In genomic region chr15:78501857-78502256, GRCh38 we compare ENCODE assay signal across 37 cellular contexts.
"Had no signal": no experiment of that assay in that cellular context is flagged by ENCODE, and none has a peak within 500 bp of the region (broad histone marks: within the 10 kb centered on the region; RNA-seq: fewer than 3 reads in every experiment).

No MANE protein-coding gene starts in this region.

- H3K4me3 Mint-ChIP-seq: activated B cell treated with CpG ODN at 0.5 μM for 24 hours; activated CD4-positive, alpha-beta memory T cell treated with anti-CD3 and anti-CD28 coated beads, Interleukin-2, amount 10 ng/mL, durations not matched to agents 7 days and 5 days; activated CD4-positive, alpha-beta T cell treated with anti-CD3 and anti-CD28 coated beads, Interleukin-2, amount 10 ng/mL, durations not matched to agents 24 days and 14 days; activated CD8-positive, alpha-beta memory T cell treated with anti-CD3 and anti-CD28 coated beads, Interleukin-2, amount 10 ng/mL, durations not matched to agents 7 days and 5 days; activated CD8-positive, alpha-beta T cell treated with anti-CD3 and anti-CD28 coated beads, Interleukin-2, amount 10 ng/mL, durations not matched to agents 7 days and 5 days; activated naive CD4-positive, alpha-beta T cell treated with anti-CD3 and anti-CD28 coated beads, Interleukin-2, amount 10 ng/mL, durations not matched to agents 7 days and 5 days; activated naive CD4-positive, alpha-beta T cell treated with anti-CD3 and anti-CD28 coated beads, Interleukin-2, amount 50 U/mL, for 24 hours; activated naive CD8-positive, alpha-beta T cell; activated naive CD8-positive, alpha-beta T cell treated with anti-CD3 and anti-CD28 coated beads, Interleukin-2, amount 10 ng/mL, durations not matched to agents 7 days and 5 days; activated naive CD8-positive, alpha-beta T cell treated with anti-CD3 and anti-CD28 coated beads, Interleukin-2, amount 50 U/mL, for 24 hours; activated T-cell treated with anti-CD3 and anti-CD28 coated beads, Interleukin-2, amount 50 U/mL, for 4 hours; brain; central memory CD8-positive, alpha-beta T cell; T-helper 1 cell treated with Interleukin-12 subunit alpha and Interleukin-12 subunit beta and Interleukin-4 antibody, amounts not matched to agents 30 μg/mL and 1 μg/mL, for 36 hours; T-helper 2 cell treated with Interferon-gamma antibody and Interleukin-4, amounts not matched to agents 5 μg/mL and 100 μg/mL, for 36 hours had no signal

- H3K27me3 Mint-ChIP-seq: activated CD4-positive, alpha-beta T cell treated with anti-CD3 and anti-CD28 coated beads, Interleukin-2, amount 10 ng/mL, durations not matched to agents 24 days and 14 days; activated CD8-positive, alpha-beta memory T cell treated with anti-CD3 and anti-CD28 coated beads, Interleukin-2, amount 10 ng/mL, durations not matched to agents 7 days and 5 days; activated naive CD4-positive, alpha-beta T cell treated with anti-CD3 and anti-CD28 coated beads, Interleukin-2, amount 50 U/mL, for 24 hours; activated naive CD8-positive, alpha-beta T cell; activated naive CD8-positive, alpha-beta T cell treated with anti-CD3 and anti-CD28 coated beads, Interleukin-2, amount 10 ng/mL, durations not matched to agents 7 days and 5 days; activated naive CD8-positive, alpha-beta T cell treated with anti-CD3 and anti-CD28 coated beads, Interleukin-2, amount 50 U/mL, for 24 hours; central memory CD8-positive, alpha-beta T cell had no signal

- H3K27me3 ChIP-seq: ascending aorta, cardiac muscle cell had no signal

- DNase-seq: activated B cell treated with CpG ODN at 0.5 μM for 24 hours; activated CD4-positive, alpha-beta memory T cell treated with anti-CD3 and anti-CD28 coated beads, Interleukin-2, amount 10 ng/mL, durations not matched to agents 7 days and 5 days; activated CD4-positive, alpha-beta T cell treated with anti-CD3 and anti-CD28 coated beads for 4 hours; activated CD4-positive, alpha-beta T cell treated with anti-CD3 and anti-CD28 coated beads, Interleukin-2, amount 10 ng/mL, durations not matched to agents 24 days and 14 days; activated CD4-positive, alpha-beta T cell treated with anti-CD3 and anti-CD28 coated beads, Interleukin-2, amount 50 U/mL, for 48 hours; activated CD4-positive, CD25-positive, alpha-beta regulatory T cell treated with anti-CD3 and anti-CD28 coated beads, Interleukin-2, amount 50 U/mL, for 72 hours; activated CD8-positive, alpha-beta memory T cell treated with anti-CD3 and anti-CD28 coated beads for 24 hours; activated CD8-positive, alpha-beta memory T cell treated with anti-CD3 and anti-CD28 coated beads, Interleukin-2, amount 10 ng/mL, durations not matched to agents 7 days and 5 days; activated CD8-positive, alpha-beta memory T cell treated with anti-CD3 and anti-CD28 coated beads, Interleukin-2, amount 50 U/mL, for 48 hours; activated CD8-positive, alpha-beta T cell treated with anti-CD3 and anti-CD28 coated beads, Interleukin-2, amount 10 ng/mL, durations not matched to agents 7 days and 5 days; activated effector memory CD4-positive, alpha-beta T cell treated with Interleukin-2 at 50 U/mL for 16 hours; activated gamma-delta T cell; activated naive CD4-positive, alpha-beta T cell treated with anti-CD3 and anti-CD28 coated beads, Interleukin-2, amount 10 ng/mL, durations not matched to agents 7 days and 5 days; activated naive CD4-positive, alpha-beta T cell treated with Interleukin-2 at 50 U/mL for 16 hours; activated naive CD8-positive, alpha-beta T cell treated with anti-CD3 and anti-CD28 coated beads, Interleukin-2, amount 10 ng/mL, durations not matched to agents 7 days and 5 days; activated naive CD8-positive, alpha-beta T cell treated with anti-CD3 and anti-CD28 coated beads, Interleukin-2, amount 50 U/mL, for 24 hours; activated T-cell treated with anti-CD3 and anti-CD28 coated beads, Interleukin-2, amount 50 U/mL, for 4 hours; amygdala; anterior cingulate cortex; caudate nucleus; cerebellar nuclear complex; SW 1271; T-helper 1 cell; T-helper 2 cell; T-helper 9 cell had no signal

- H3K9me3 ChIP-seq: ascending aorta had no signal

- H3K27ac Mint-ChIP-seq: activated B cell treated with CpG ODN at 0.5 μM for 24 hours; activated CD4-positive, alpha-beta memory T cell treated with anti-CD3 and anti-CD28 coated beads, Interleukin-2, amount 10 ng/mL, durations not matched to agents 7 days and 5 days; activated CD4-positive, alpha-beta T cell treated with anti-CD3 and anti-CD28 coated beads, Interleukin-2, amount 10 ng/mL, durations not matched to agents 24 days and 14 days; activated CD8-positive, alpha-beta memory T cell treated with anti-CD3 and anti-CD28 coated beads, Interleukin-2, amount 10 ng/mL, durations not matched to agents 7 days and 5 days; activated CD8-positive, alpha-beta T cell treated with anti-CD3 and anti-CD28 coated beads, Interleukin-2, amount 10 ng/mL, durations not matched to agents 7 days and 5 days; activated naive CD4-positive, alpha-beta T cell treated with anti-CD3 and anti-CD28 coated beads, Interleukin-2, amount 10 ng/mL, durations not matched to agents 7 days and 5 days; activated naive CD4-positive, alpha-beta T cell treated with anti-CD3 and anti-CD28 coated beads, Interleukin-2, amount 50 U/mL, for 24 hours; activated naive CD8-positive, alpha-beta T cell; activated naive CD8-positive, alpha-beta T cell treated with anti-CD3 and anti-CD28 coated beads, Interleukin-2, amount 10 ng/mL, durations not matched to agents 7 days and 5 days; activated naive CD8-positive, alpha-beta T cell treated with anti-CD3 and anti-CD28 coated beads, Interleukin-2, amount 50 U/mL, for 24 hours; activated T-helper 2 cell treated with anti-CD3 and anti-CD28 coated beads, Interferon-gamma antibody, Interleukin-2, Interleukin-4, amounts not matched to agents 10 μg/mL and 5 μg/mL and 100 μg/mL, durations not matched to agents 14 hours and 24 hours and 36 hours; brain; T-helper 1 cell treated with Interleukin-12 subunit alpha and Interleukin-12 subunit beta and Interleukin-4 antibody, amounts not matched to agents 30 μg/mL and 1 μg/mL, for 36 hours; T-helper 2 cell treated with Interferon-gamma antibody and Interleukin-4, amounts not matched to agents 5 μg/mL and 100 μg/mL, for 36 hours had no signal

- H3K4me3 ChIP-seq: ascending aorta, cardiac muscle cell had no signal

- H3K9me3 Mint-ChIP-seq: activated CD4-positive, alpha-beta memory T cell treated with anti-CD3 and anti-CD28 coated beads, Interleukin-2, amount 10 ng/mL, durations not matched to agents 7 days and 5 days; activated CD4-positive, alpha-beta T cell treated with anti-CD3 and anti-CD28 coated beads, Interleukin-2, amount 10 ng/mL, durations not matched to agents 24 days and 14 days; activated naive CD4-positive, alpha-beta T cell treated with anti-CD3 and anti-CD28 coated beads, Interleukin-2, amount 10 ng/mL, durations not matched to agents 7 days and 5 days; activated naive CD4-positive, alpha-beta T cell treated with anti-CD3 and anti-CD28 coated beads, Interleukin-2, amount 50 U/mL, for 24 hours; activated naive CD8-positive, alpha-beta T cell treated with anti-CD3 and anti-CD28 coated beads, Interleukin-2, amount 10 ng/mL, durations not matched to agents 7 days and 5 days; activated naive CD8-positive, alpha-beta T cell treated with anti-CD3 and anti-CD28 coated beads, Interleukin-2, amount 50 U/mL, for 24 hours; activated T-cell treated with anti-CD3 and anti-CD28 coated beads, Interleukin-2, amount 50 U/mL, for 4 hours; activated T-helper 2 cell treated with anti-CD3 and anti-CD28 coated beads, Interferon-gamma antibody, Interleukin-2, Interleukin-4, amounts not matched to agents 10 μg/mL and 5 μg/mL and 100 μg/mL, durations not matched to agents 14 hours and 24 hours and 36 hours; central memory CD8-positive, alpha-beta T cell; T-helper 1 cell treated with Interleukin-12 subunit alpha and Interleukin-12 subunit beta and Interleukin-4 antibody, amounts not matched to agents 30 μg/mL and 1 μg/mL, for 36 hours; T-helper 2 cell treated with Interferon-gamma antibody and Interleukin-4, amounts not matched to agents 5 μg/mL and 100 μg/mL, for 36 hours had no signal

- FAIRE-seq: bronchial epithelial cell, TTC549 had no signal

- ATAC-seq: activated CD8-positive, alpha-beta memory T cell treated with anti-CD3 and anti-CD28 coated beads, Interleukin-2, amount 10 ng/mL, durations not matched to agents 7 days and 5 days; activated CD8-positive, alpha-beta T cell treated with anti-CD3 and anti-CD28 coated beads, Interleukin-2, amount 10 ng/mL, durations not matched to agents 7 days and 5 days; activated naive CD8-positive, alpha-beta T cell treated with anti-CD3 and anti-CD28 coated beads, Interleukin-2, amount 50 U/mL, for 24 hours; activated T-cell treated with anti-CD3 and anti-CD28 coated beads, Interleukin-2, amount 50 U/mL, for 4 hours had no signal

- H3K27ac ChIP-seq: ascending aorta, cardiac muscle cell, VCaP had no signal

- H3K4me1 ChIP-seq: ascending aorta had no signal

- H3K4me1 Mint-ChIP-seq: activated naive CD4-positive, alpha-beta T cell treated with anti-CD3 and anti-CD28 coated beads, Interleukin-2, amount 10 ng/mL, durations not matched to agents 7 days and 5 days had no signal
